In the genomic region with DNA sequence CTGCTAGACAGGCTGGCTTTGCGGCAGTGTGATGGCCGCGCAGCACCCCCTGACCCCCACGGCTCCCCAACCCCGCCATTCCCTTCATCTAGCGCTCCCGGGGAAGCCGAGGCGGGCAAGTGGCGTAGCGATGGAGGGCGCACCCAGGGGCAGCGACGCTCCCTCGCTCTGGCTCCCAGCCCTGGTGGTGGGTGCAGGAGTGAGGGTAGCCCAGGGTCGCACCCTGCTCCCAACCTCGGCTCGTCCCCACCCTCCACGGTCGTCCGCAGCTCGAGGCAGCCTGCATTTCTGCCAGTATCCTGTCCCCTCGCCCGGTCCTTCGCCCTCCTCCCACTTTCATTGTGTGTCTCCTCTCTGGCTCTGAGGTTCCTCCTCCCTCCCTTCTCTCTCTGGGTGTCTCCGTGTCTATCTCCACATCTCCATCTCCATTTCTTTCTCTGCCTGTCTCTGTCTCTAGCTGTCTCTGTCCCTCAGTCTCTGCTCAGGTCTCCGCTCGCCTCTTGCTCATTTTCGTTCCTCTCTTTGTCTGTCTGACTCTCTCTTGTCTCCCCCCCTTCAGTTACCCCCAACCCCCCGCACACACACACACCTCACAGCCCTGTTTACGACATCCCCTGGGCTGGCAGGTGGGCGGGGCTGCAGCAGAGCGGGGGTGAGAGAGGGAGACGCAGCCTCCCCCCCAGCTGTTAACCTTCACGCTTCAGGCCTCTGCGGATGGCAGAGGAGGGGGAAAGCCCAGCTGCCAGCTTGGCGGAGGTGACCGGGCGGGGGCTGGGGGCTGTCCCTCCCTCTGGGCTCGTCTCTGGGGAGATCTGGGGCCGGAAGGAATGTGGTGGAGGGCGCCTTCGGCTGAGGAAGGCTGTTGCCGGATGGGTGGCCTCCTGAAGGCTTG, we compare ENCODE assay signal across 9 cellular contexts. TPM values are rescaled to one million over a fixed set of nuclear protein-coding genes. Genes with fewer than 3 reads are reported as not detected.
DNase-seq lines count a peak whose midpoint lies in the region; ATAC-seq lines count a peak whose summit lies in the region.
"Had no signal": no experiment of that assay in that cellular context is flagged by ENCODE, and none has a peak within 500 bp of the region (broad histone marks: within the 10 kb centered on the region; RNA-seq: fewer than 3 reads in every experiment).

No MANE protein-coding gene starts in this region.

- DNase-seq in DMS53 (lab: John Stamatoyannopoulos, UW), result peak; percentile 73
- DNase-seq in NCI-H524 (lab: John Stamatoyannopoulos, UW), result peak; percentile 93 to 94
- peak; percentile 23 for DNase-seq in activated T-helper 1 cell treated with Interleukin-2 at 50 U/mL for 16 hours (ENCODE audit: low read depth)
- DNase-seq in globus pallidus (ENCODE audit: low spot score), result peak; percentile 64
- DNase-seq in renal cortical epithelial cell (ENCODE audit: low read depth), result peak; percentile 70
- no peak for DNase-seq in inferior parietal cortex (ENCODE audit: extremely low spot score)

- ATAC-seq in GM21619 (IDR thresholded peaks at IDR 0.05; ENCODE audit: unreplicated experiment), result peak; percentile 45
- no peak for ATAC-seq in GM19455 (IDR thresholded peaks at IDR 0.05; ENCODE audit: unreplicated experiment)

RNA-seq across cellular contexts. Expression of gene PSD2, which starts 48.7 kb away (rescaled TPM):
- total RNA-seq in renal cortical epithelial cell, result 0.05 TPM in 1 of 2 replicates, not detected in the other
- total RNA-seq: T-helper 1 cell treated with Interleukin-12 subunit alpha and Interleukin-12 subunit beta and Interleukin-4 antibody, amounts not matched to agents 30 ng/mL and 1 ng/mL, for 36 hours had no signal
